ENCODE assay signal across 7 cellular contexts in genomic region chr12:98954506-98954905, GRCh38.
"Had no signal": no experiment of that assay in that cellular context is flagged by ENCODE, and none has a peak within 500 bp of the region (broad histone marks: within the 10 kb centered on the region; RNA-seq: fewer than 3 reads in every experiment).

No MANE protein-coding gene starts in this region.

- DNase-seq: GDM1, GF-D8 had no signal

- FAIRE-seq: G401.6, GM12878, GM12891, GM12892, GM19239 had no signal

- H3K4me3 ChIP-seq: GM12878 had no signal
